1 cellular context compared by ENCODE assay signal in genomic region chr5:173890195-173890951, GRCh38.
A peak's percentile ranks its signal among the peaks of the same experiment; 100 is the strongest.
TF ChIP-seq lines count a peak whose summit lies in the region.

No MANE protein-coding gene starts in this region.

TF ChIP-seq in HepG2, 621 proteins besides CTCF, POLR2A, EP300 and RAD21 (continued from another document and continues in another):
- TF ChIP-seq ZNF614 (CRISPR knock-in tag; IDR thresholded peaks at IDR 0.05; ENCODE audit: borderline replicate concordance) (no peak), CEBPB (IDR thresholded peaks at IDR 0.05; ENCODE audit: borderline replicate concordance, low read depth, low read length) (no peak), CC2D1A (CRISPR knock-in tag; IDR thresholded peaks at IDR 0.05) (no peak), NR2C2 (CRISPR knock-in tag; IDR thresholded peaks at IDR 0.05; ENCODE audit: borderline replicate concordance) (no peak), ZNF383 (CRISPR knock-in tag; IDR thresholded peaks at IDR 0.05; ENCODE audit: borderline replicate concordance) (no peak), KMT2B (CRISPR knock-in tag; IDR thresholded peaks at IDR 0.05) (no peak), NR2F1 (CRISPR knock-in tag; IDR thresholded peaks at IDR 0.05) (no peak), WIZ (CRISPR knock-in tag; IDR thresholded peaks at IDR 0.05) (no peak), ZNF251 (CRISPR knock-in tag; IDR thresholded peaks at IDR 0.05) (no peak), ZBED4 (CRISPR knock-in tag; IDR thresholded peaks at IDR 0.05; ENCODE audit: borderline replicate concordance) (no peak), REL (CRISPR knock-in tag; conservative IDR thresholded peaks at IDR 0.05) (no peak), ZNF292 (CRISPR knock-in tag; IDR thresholded peaks at IDR 0.05; ENCODE audit: borderline replicate concordance, low read depth) (no peak), ISL2 (CRISPR knock-in tag; IDR thresholded peaks at IDR 0.05) (no peak), ZNF281 (CRISPR knock-in tag; IDR thresholded peaks at IDR 0.05; ENCODE audit: borderline replicate concordance) (peak; percentile 75; the same call in 1 of the 2 replicates), KLF15 (CRISPR knock-in tag; IDR thresholded peaks at IDR 0.05; ENCODE audit: borderline replicate concordance) (no peak), ZNF430 (CRISPR knock-in tag; IDR thresholded peaks at IDR 0.05) (no peak), ZNF773 (CRISPR knock-in tag; IDR thresholded peaks at IDR 0.05; ENCODE audit: borderline replicate concordance) (no peak), ZBTB33 (CRISPR knock-in tag; IDR thresholded peaks at IDR 0.05) (peak; percentile 83), PAF1 (CRISPR knock-in tag; IDR thresholded peaks at IDR 0.05) (no peak), ZNF143 (CRISPR knock-in tag; IDR thresholded peaks at IDR 0.05) (no peak), HMGA1 (CRISPR knock-in tag; conservative IDR thresholded peaks at IDR 0.05) (no peak), ARNTL (CRISPR knock-in tag; IDR thresholded peaks at IDR 0.05) (no peak), HMG20A (CRISPR knock-in tag; IDR thresholded peaks at IDR 0.05; ENCODE audit: borderline replicate concordance) (no peak), SNAPC4 (CRISPR knock-in tag; IDR thresholded peaks at IDR 0.05) (no peak), MXI1 (IDR thresholded peaks at IDR 0.05; ENCODE audit: borderline replicate concordance, low read depth, low read length) (no peak), ZGPAT (CRISPR knock-in tag; IDR thresholded peaks at IDR 0.05) (no peak), HOXA7 (CRISPR knock-in tag; IDR thresholded peaks at IDR 0.05) (no peak), KAT7 (CRISPR knock-in tag; IDR thresholded peaks at IDR 0.05; ENCODE audit: borderline replicate concordance) (peak; percentile 39; the same call in 1 of the 2 replicates), DBP (CRISPR knock-in tag; IDR thresholded peaks at IDR 0.05; ENCODE audit: not compliant biosample characterization) (no peak), FOXK2 (IDR thresholded peaks at IDR 0.05) (no peak), PHF20 (CRISPR knock-in tag; IDR thresholded peaks at IDR 0.05) (no peak), MEF2D (CRISPR knock-in tag; IDR thresholded peaks at IDR 0.05) (0 out of 2 replicates have a peak, but pooled peaks have one; percentile 40), AHR (CRISPR knock-in tag; IDR thresholded peaks at IDR 0.05) (no peak), TOPORS (CRISPR knock-in tag; IDR thresholded peaks at IDR 0.05) (no peak), KLF13 (CRISPR knock-in tag; IDR thresholded peaks at IDR 0.05) (no peak), SRSF4 (IDR thresholded peaks at IDR 0.05; ENCODE audit: low read depth, low read length, poor library complexity, severe bottlenecking) (no peak), ETV5 (CRISPR knock-in tag; IDR thresholded peaks at IDR 0.05; ENCODE audit: borderline replicate concordance) (no peak), ZNF781 (CRISPR knock-in tag; IDR thresholded peaks at IDR 0.05; ENCODE audit: borderline replicate concordance, not compliant biosample characterization) (no peak), KDM3A (CRISPR knock-in tag; IDR thresholded peaks at IDR 0.05; ENCODE audit: low read depth) (no peak), ZNF772 (CRISPR knock-in tag; IDR thresholded peaks at IDR 0.05) (no peak), PRPF4 (IDR thresholded peaks at IDR 0.05; ENCODE audit: low read depth, low read length, poor library complexity, severe bottlenecking) (no peak), HCFC1 (IDR thresholded peaks at IDR 0.05; ENCODE audit: low read depth, low read length) (no peak)
- TF ChIP-seq, protein P1, sequence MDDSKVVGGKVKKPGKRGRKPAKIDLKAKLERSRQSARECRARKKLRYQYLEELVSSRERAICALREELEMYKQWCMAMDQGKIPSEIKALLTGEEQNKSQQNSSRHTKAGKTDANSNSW (CRISPR knock-in tag; IDR thresholded peaks at IDR 0.05; ENCODE audit: borderline replicate concordance) = no peak
- TF ChIP-seq, protein P2, sequence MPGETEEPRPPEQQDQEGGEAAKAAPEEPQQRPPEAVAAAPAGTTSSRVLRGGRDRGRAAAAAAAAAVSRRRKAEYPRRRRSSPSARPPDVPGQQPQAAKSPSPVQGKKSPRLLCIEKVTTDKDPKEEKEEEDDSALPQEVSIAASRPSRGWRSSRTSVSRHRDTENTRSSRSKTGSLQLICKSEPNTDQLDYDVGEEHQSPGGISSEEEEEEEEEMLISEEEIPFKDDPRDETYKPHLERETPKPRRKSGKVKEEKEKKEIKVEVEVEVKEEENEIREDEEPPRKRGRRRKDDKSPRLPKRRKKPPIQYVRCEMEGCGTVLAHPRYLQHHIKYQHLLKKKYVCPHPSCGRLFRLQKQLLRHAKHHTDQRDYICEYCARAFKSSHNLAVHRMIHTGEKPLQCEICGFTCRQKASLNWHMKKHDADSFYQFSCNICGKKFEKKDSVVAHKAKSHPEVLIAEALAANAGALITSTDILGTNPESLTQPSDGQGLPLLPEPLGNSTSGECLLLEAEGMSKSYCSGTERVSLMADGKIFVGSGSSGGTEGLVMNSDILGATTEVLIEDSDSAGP (CRISPR knock-in tag; IDR thresholded peaks at IDR 0.05; ENCODE audit: borderline replicate concordance) = peak; percentile 18; the same call in 1 of the 2 replicates
- TF ChIP-seq, protein P3, sequence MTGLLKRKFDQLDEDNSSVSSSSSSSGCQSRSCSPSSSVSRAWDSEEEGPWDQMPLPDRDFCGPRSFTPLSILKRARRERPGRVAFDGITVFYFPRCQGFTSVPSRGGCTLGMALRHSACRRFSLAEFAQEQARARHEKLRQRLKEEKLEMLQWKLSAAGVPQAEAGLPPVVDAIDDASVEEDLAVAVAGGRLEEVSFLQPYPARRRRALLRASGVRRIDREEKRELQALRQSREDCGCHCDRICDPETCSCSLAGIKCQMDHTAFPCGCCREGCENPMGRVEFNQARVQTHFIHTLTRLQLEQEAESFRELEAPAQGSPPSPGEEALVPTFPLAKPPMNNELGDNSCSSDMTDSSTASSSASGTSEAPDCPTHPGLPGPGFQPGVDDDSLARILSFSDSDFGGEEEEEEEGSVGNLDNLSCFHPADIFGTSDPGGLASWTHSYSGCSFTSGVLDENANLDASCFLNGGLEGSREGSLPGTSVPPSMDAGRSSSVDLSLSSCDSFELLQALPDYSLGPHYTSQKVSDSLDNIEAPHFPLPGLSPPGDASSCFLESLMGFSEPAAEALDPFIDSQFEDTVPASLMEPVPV (CRISPR knock-in tag; IDR thresholded peaks at IDR 0.05) = no peak
